ENCODE assay signal across 8 cellular contexts in the genomic region with DNA sequence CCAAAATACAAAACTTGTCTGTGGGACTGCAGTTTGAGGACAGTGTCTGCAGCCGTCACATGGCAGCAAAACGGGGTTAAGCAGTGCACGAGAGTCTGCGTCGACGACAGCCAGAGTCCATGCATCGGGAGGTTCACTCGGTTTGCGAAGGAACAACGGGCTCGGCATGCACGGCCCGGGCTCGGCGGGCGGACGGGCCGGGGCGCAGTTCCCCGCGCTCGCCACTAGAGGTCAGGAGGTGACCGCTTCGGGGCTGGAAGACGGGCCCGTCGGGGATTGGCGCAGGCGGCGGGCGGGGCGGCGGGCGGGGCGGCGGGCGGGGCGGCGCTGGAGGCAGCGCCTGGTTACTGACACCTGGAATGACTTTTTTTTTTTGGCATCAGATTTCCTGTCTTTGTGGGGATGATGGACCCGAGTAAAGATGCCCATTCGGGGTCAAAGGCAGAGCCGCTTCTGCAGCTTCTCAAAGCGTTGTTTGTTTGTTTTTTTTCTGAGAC. TPM values are rescaled to one million over a fixed set of nuclear protein-coding genes. Genes with fewer than 3 reads are reported as not detected.
DNase-seq lines count a peak whose midpoint lies in the region; ATAC-seq and TF ChIP-seq lines count a peak whose summit lies in the region.

No MANE protein-coding gene starts in this region.

- DNase-seq in CD14-positive monocyte (ENCODE audit: low spot score), result peak; percentile 73
- DNase-seq in H9, result peak; percentile 96
- peak; percentile 51 for DNase-seq in NCI-H345 (lab: John Stamatoyannopoulos, UW)
- DNase-seq in activated CD4-positive, alpha-beta T cell treated with anti-CD3 and anti-CD28 coated beads, Interleukin-2, amount 50 U/mL, for 1 hour, result peak; percentile 86
- peak; percentile 85 for DNase-seq in colonic mucosa
- peak; percentile 69 to 96 for DNase-seq in lower leg skin (ENCODE audit: low spot score in 2 of 2)
- DNase-seq in stimulated activated CD4-positive, alpha-beta T cell treated with anti-CD3 and anti-CD28 coated beads, Interleukin-4, amount 100 ng/mL, for 48 hours (ENCODE audit: low read depth in 2 of 2), result peak; percentile 77 to 89

- no peak overlapping the region for H3T11ph ChIP-seq in H9 (ENCODE audit: low read length)

- no peaks in the 10 kb centered on the region for H4K20me1 ChIP-seq in H9 (ENCODE audit: control insufficient read depth, insufficient read depth, insufficient read length)

- no peak overlapping the region for H2BK20ac ChIP-seq in H9 (ENCODE audit: low read depth, low read length, poor library complexity, severe bottlenecking)

- H4K91ac ChIP-seq in H9 (ENCODE audit: insufficient read length, low read depth, low read length), result no peak overlapping the region

- H3K4me3 ChIP-seq in colonic mucosa (no peak overlapping the region), lower leg skin (ENCODE audit: low read depth, poor library complexity, severe bottlenecking) (no peak overlapping the region)

- no peak overlapping the region for H3K18ac ChIP-seq in H9 (ENCODE audit: insufficient read length, low read depth, low read length)

- no peak overlapping the region for H2BK5ac ChIP-seq in H9 (ENCODE audit: insufficient read length, low read length)

- no peak for TF ChIP-seq POLR2A in lower leg skin (IDR thresholded peaks at IDR 0.05)

- no peaks in the 10 kb centered on the region for H3K79me2 ChIP-seq in H9 (ENCODE audit: insufficient read depth, low read length)

- no peaks in the 10 kb centered on the region for H3K36me3 ChIP-seq in colonic mucosa

- no peak for ATAC-seq in GM21423 (IDR thresholded peaks at IDR 0.05; ENCODE audit: unreplicated experiment)

- TF ChIP-seq CTCF in CD14-positive monocyte (IDR thresholded peaks at IDR 0.05) (peak; percentile 94), H9 (conservative IDR thresholded peaks at IDR 0.05) (peak; percentile 92), colonic mucosa (IDR thresholded peaks at IDR 0.05) (peak; percentile 98), lower leg skin (IDR thresholded peaks at IDR 0.05) (peak in 1 of 3 donors; percentile 81)

- no peak overlapping the region for H2AK5ac ChIP-seq in H9 (ENCODE audit: insufficient read length, low read length)

- no peak overlapping the region for H3K4ac ChIP-seq in H9 (ENCODE audit: low read depth, low read length)

- no peak overlapping the region for H3K4me2 ChIP-seq in H9 (ENCODE audit: insufficient read depth, insufficient read length, low read length)

- no CpG with 5 or more reads among the region's 44 CpGs for WGBS in H9 (ENCODE audit: extremely low coverage, insufficient read length, low lambda C conversion rate)
- WGBS in lower leg skin, 2 donors, result 2 to 3% methylated on average over 29 to 33 of the region's 44 CpGs

- H3K4me3 Mint-ChIP-seq in CD14-positive monocyte (peak overlapping the region in 1 of 2 donors; percentile 80), H9 (no peak overlapping the region)

- no peak overlapping the region for H2BK12ac ChIP-seq in H9 (ENCODE audit: insufficient read length, low read depth, low read length)

- H3K79me1 ChIP-seq in H9 (ENCODE audit: insufficient read depth, low read depth, low read length, poor library complexity, severe bottlenecking), result no peaks in the 10 kb centered on the region

- no peak overlapping the region for H3K14ac ChIP-seq in H9 (ENCODE audit: insufficient read depth, low read length)

- H3K27ac ChIP-seq in H9 (ENCODE audit: insufficient read length, low read depth, low read length) (no peak overlapping the region), colonic mucosa (no peak overlapping the region)

- no peak overlapping the region for H2AFZ ChIP-seq in H9 (ENCODE audit: low read length)

- H3K23me2 ChIP-seq in H9 (ENCODE audit: insufficient read length, low read depth, low read length, poor library complexity, severe bottlenecking), result no peaks in the 10 kb centered on the region

- H3K27me3 Mint-ChIP-seq in CD14-positive monocyte (ENCODE audit: low read depth in 3 of 3) (peaks cover 11 to 20% (median 19%) of the 10 kb centered on the region in 3 donors), H9 (ENCODE audit: low read depth) (peaks cover 4% of the 10 kb centered on the region; the same call in 1 of the 2 replicates)

- no peak overlapping the region for H3K9ac ChIP-seq in H9 (ENCODE audit: extremely low read depth, insufficient read length, low read length)
- no peak overlapping the region for H3K9ac ChIP-seq in colonic mucosa (ENCODE audit: low read depth in 2 of 2, low read length in 2 of 2)

- H3K36me3 Mint-ChIP-seq in CD14-positive monocyte (peaks cover 0 to 3% of the 10 kb centered on the region in 2 donors), H9 (ENCODE audit: insufficient read depth in 1 of 3, low read depth in 3 of 3) (no peaks in the 10 kb centered on the region; a peak in 1 of 7 replicates)

- H3K23ac ChIP-seq in H9 (ENCODE audit: insufficient read length, low read depth, low read length), result no peak overlapping the region

- H3K9me3 Mint-ChIP-seq in CD14-positive monocyte (peaks cover 0 to 2% (median 0%) of the 10 kb centered on the region in 7 donors), H9 (peaks cover 8 to 11% of the 10 kb centered on the region in 2 experiments; a peak in 4 of 5 replicates)

- H3K4me1 ChIP-seq in H9 (ENCODE audit: insufficient read depth, low read length) (no peaks in the 10 kb centered on the region), colonic mucosa (no peaks in the 10 kb centered on the region)

- H4K8ac ChIP-seq in H9 (replicated peaks; ENCODE audit: insufficient read length, low read depth, low read length), result no peak overlapping the region

- no peak overlapping the region for H4K5ac ChIP-seq in H9 (ENCODE audit: insufficient read length, low read depth, low read length)

- H3K27me3 ChIP-seq in H9 (ENCODE audit: insufficient read depth, low read length) (no peaks in the 10 kb centered on the region; the same call in 1 of the 2 replicates), colonic mucosa (no peaks in the 10 kb centered on the region)

- H3K27ac Mint-ChIP-seq in CD14-positive monocyte (no peak overlapping the region), H9 (no peak overlapping the region)

- H3K56ac ChIP-seq in H9 (ENCODE audit: insufficient read length, low read depth, low read length), result no peak overlapping the region

- intact Hi-C loops in CD14-positive monocyte (cut with micrococcal nuclease), result loop anchor here (2.0 to 5.0 kb wide), 3 partner anchors 241 to 558 kb away; no protein-coding TSS in a partner anchor
- intact Hi-C loops in colonic mucosa (cut with DNase I), result loop anchor here (2.0 kb wide), 1 partner anchor 243 kb away; no protein-coding TSS in a partner anchor
- intact Hi-C loops in lower leg skin (cut with DNase I; ENCODE audit: low total_unique reads), result no loop called here

- H3K9me3 ChIP-seq in H9 (ENCODE audit: control insufficient read depth, low read depth, low read length), result no peaks in the 10 kb centered on the region
- no peaks in the 10 kb centered on the region for H3K9me3 ChIP-seq in colonic mucosa

- H2BK15ac ChIP-seq in H9 (ENCODE audit: low read depth, low read length), result no peak overlapping the region

- peaks cover 4% of the 10 kb centered on the region for H3K4me1 Mint-ChIP-seq in CD14-positive monocyte
- H3K4me1 Mint-ChIP-seq in H9, result no peaks in the 10 kb centered on the region

- no peak overlapping the region for H2BK120ac ChIP-seq in H9 (ENCODE audit: low read depth, low read length, poor library complexity, severe bottlenecking)

RNA-seq across cellular contexts. Expression of a gene that starts 6.5 kb away (rescaled TPM):
- polyA plus RNA-seq in CD14-positive monocyte, result not detected
- total RNA-seq in H9 (2021), result not detected in 2 replicates
- not detected for total RNA-seq in colonic mucosa
- not detected for total RNA-seq in lower leg skin

RNA-seq across cellular contexts. Expression of a gene that starts 37.6 kb away (rescaled TPM):
- under 1 TPM in 1 of 2 donors, not detected in 1; 0.02 TPM for polyA plus RNA-seq in CD14-positive monocyte
- total RNA-seq in H9 (2021) (1.9 and 2.1 TPM in 2 replicates), colonic mucosa (1 to 10 TPM; 1.3 to 4.4 TPM), lower leg skin (1 to 10 TPM; 2.0 to 8.7 (median 5.2) TPM)
